Comparison of ENCODE assay signal across 15 cellular contexts in the genomic region with DNA sequence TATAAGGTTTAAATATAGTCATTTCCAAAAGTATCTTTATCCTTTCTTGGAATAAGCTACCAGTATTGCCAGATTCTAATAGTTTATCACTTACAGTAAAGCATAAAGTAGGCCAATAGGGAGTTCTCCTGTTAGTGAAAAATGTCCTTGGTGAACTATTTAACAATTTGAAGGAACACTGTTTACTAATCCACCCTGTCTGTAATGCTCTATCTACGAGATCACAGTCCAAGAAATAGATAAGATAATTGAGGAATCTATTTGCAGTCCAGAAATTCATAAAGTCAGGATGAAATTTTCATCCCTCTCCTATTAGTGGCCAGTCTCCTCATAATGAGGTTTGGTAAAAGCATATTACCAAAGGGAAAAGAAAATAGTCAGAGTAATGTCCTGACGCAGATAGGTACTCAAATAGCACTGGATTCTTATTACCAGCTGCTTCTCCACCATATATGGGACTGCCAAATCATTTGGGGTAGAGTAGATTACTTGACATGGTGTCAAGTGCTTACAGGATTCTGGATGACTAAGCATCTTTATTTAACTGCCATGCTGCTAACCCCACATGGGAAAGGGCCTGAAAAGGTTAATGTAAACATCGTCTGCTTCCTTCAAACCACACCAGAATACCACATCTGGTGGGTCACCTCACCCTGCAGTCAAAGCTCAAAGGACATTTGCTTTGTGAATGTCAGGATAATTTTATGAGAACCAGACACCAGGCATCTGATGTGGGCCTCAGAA.
DNase-seq lines count a peak whose midpoint lies in the region; ATAC-seq, FAIRE-seq and TF ChIP-seq lines count a peak whose summit lies in the region.
"Had no signal": no experiment of that assay in that cellular context is flagged by ENCODE, and none has a peak within 500 bp of the region (broad histone marks: within the 10 kb centered on the region; RNA-seq: fewer than 3 reads in every experiment).

No MANE protein-coding gene starts in this region.

- H3K79me1 ChIP-seq in H9 (ENCODE audit: insufficient read depth, low read depth, low read length, poor library complexity, severe bottlenecking) = no peaks in the 10 kb centered on the region

- no peak for TF ChIP-seq EP300 in A549 (IDR thresholded peaks at IDR 0.05)

- H3K9me3 Mint-ChIP-seq in H9 = no peaks in the 10 kb centered on the region
- no peaks in the 10 kb centered on the region for H3K9me3 Mint-ChIP-seq in activated CD8-positive, alpha-beta T cell treated with anti-CD3 and anti-CD28 coated beads, Interleukin-2, amount 10 ng/mL, durations not matched to agents 7 days and 5 days (ENCODE audit: insufficient read depth)
- H3K9me3 Mint-ChIP-seq in CD14-positive monocyte = peaks cover 0 to 6% (median 0%) of the 10 kb centered on the region in 7 donors
- H3K9me3 Mint-ChIP-seq: natural killer cell had no signal

- H3K27me3 ChIP-seq in H9 (ENCODE audit: insufficient read depth, low read length) = no peaks in the 10 kb centered on the region
- H3K27me3 ChIP-seq in PC-9 (ENCODE audit: insufficient read depth, low read depth) = no peaks in the 10 kb centered on the region
- H3K27me3 ChIP-seq: BLaER1 had no signal

- intact Hi-C loops in PC-9 (cut with micrococcal nuclease; ENCODE audit: unreplicated experiment) (no loop called here), CD14-positive monocyte (cut with micrococcal nuclease) (no loop called here)

- H3K14ac ChIP-seq in H9 (ENCODE audit: insufficient read depth, low read length) = no peak overlapping the region

- H3K36me3 Mint-ChIP-seq in H9 (ENCODE audit: insufficient read depth in 1 of 3, low read depth in 3 of 3) (no peaks in the 10 kb centered on the region), CD14-positive monocyte (no peaks in the 10 kb centered on the region)
- no peaks in the 10 kb centered on the region for H3K36me3 Mint-ChIP-seq in activated CD8-positive, alpha-beta T cell treated with anti-CD3 and anti-CD28 coated beads, Interleukin-2, amount 10 ng/mL, durations not matched to agents 7 days and 5 days (ENCODE audit: low read depth)
- H3K36me3 Mint-ChIP-seq: natural killer cell had no signal

- no peak for FAIRE-seq in A549 (lab: Jason Lieb, UNC)
- FAIRE-seq in GM12892 (lab: Jason Lieb, UNC) = no peak

- no peaks in the 10 kb centered on the region for H3K9me2 ChIP-seq in PC-9 (ENCODE audit: insufficient read depth)

- H3K27ac Mint-ChIP-seq in H9 = peak overlapping the region in 2 of 3 experiments; percentile 44 to 60; a peak in 3 of 7 replicates
- no peak overlapping the region for H3K27ac Mint-ChIP-seq in activated CD8-positive, alpha-beta T cell treated with anti-CD3 and anti-CD28 coated beads, Interleukin-2, amount 10 ng/mL, durations not matched to agents 7 days and 5 days
- no peak overlapping the region for H3K27ac Mint-ChIP-seq in CD14-positive monocyte
- H3K27ac Mint-ChIP-seq: activated naive CD4-positive, alpha-beta T cell treated with anti-CD3 and anti-CD28 coated beads for 36 hours; natural killer cell had no signal

- WGBS in A549 (ENCODE audit: missing lambda C conversion rate) = 59% methylated on average over 3 of the region's 3 CpGs
- no CpG with 5 or more reads among the region's 3 CpGs for WGBS in H9 (ENCODE audit: extremely low coverage, insufficient read length, low lambda C conversion rate)

- TF ChIP-seq CTCF in A549 (IDR thresholded peaks at IDR 0.05) (no peak), H9 (conservative IDR thresholded peaks at IDR 0.05) (no peak), PC-9 (conservative IDR thresholded peaks at IDR 0.05) (no peak), CD14-positive monocyte (IDR thresholded peaks at IDR 0.05) (no peak)

- DNase-seq in A549 (ENCODE audit: low read depth in 1 of 2, low spot score in 1 of 2) = peak in 1 of 2 experiments; percentile 23
- DNase-seq in H9 = no peak
- DNase-seq in PC-9 = no peak
- peak; percentile 87 for DNase-seq in fibroblast of peridontal ligament (ENCODE audit: extremely low read depth)
- DNase-seq in GM12892 (ENCODE audit: insufficient read length) = no peak
- no peak for DNase-seq in Kasumi-1 (lab: John Stamatoyannopoulos, UW)
- DNase-seq in activated CD8-positive, alpha-beta T cell treated with anti-CD3 and anti-CD28 coated beads, Interleukin-2, amount 10 ng/mL, durations not matched to agents 7 days and 5 days = no peak
- no peak for DNase-seq in CD14-positive monocyte (ENCODE audit: low spot score)
- DNase-seq: activated naive CD4-positive, alpha-beta T cell treated with anti-CD3 and anti-CD28 coated beads for 36 hours; effector CD8-positive, alpha-beta T cell; natural killer cell; stimulated activated CD4-positive, alpha-beta T cell treated with anti-CD3 and anti-CD28 coated beads, Interleukin-15, amount 100 ng/mL, for 24 hours; stimulated activated naive CD4-positive, alpha-beta T cell had no signal

- no peaks in the 10 kb centered on the region for H3K79me2 ChIP-seq in H9 (ENCODE audit: insufficient read depth, low read length)
- H3K79me2 ChIP-seq in PC-9 (ENCODE audit: low read depth) = no peaks in the 10 kb centered on the region

- H3K27me3 Mint-ChIP-seq in H9 (ENCODE audit: low read depth) (no peaks in the 10 kb centered on the region), CD14-positive monocyte (ENCODE audit: low read depth in 3 of 3) (no peaks in the 10 kb centered on the region)
- no peaks in the 10 kb centered on the region for H3K27me3 Mint-ChIP-seq in activated CD8-positive, alpha-beta T cell treated with anti-CD3 and anti-CD28 coated beads, Interleukin-2, amount 10 ng/mL, durations not matched to agents 7 days and 5 days (ENCODE audit: low read depth)

- no peak overlapping the region for H3K4me3 Mint-ChIP-seq in H9
- no peak overlapping the region for H3K4me3 Mint-ChIP-seq in activated CD8-positive, alpha-beta T cell treated with anti-CD3 and anti-CD28 coated beads, Interleukin-2, amount 10 ng/mL, durations not matched to agents 7 days and 5 days
- H3K4me3 Mint-ChIP-seq in CD14-positive monocyte = no peak overlapping the region
- H3K4me3 Mint-ChIP-seq: activated naive CD4-positive, alpha-beta T cell treated with anti-CD3 and anti-CD28 coated beads for 36 hours; natural killer cell had no signal

- no peak overlapping the region for H3K9ac ChIP-seq in H9 (ENCODE audit: extremely low read depth, insufficient read length, low read length)
- H3K9ac ChIP-seq: BLaER1 had no signal

- no peak overlapping the region for H3K23ac ChIP-seq in H9 (ENCODE audit: insufficient read length, low read depth, low read length)

- no peak overlapping the region for H4K5ac ChIP-seq in H9 (ENCODE audit: insufficient read length, low read depth, low read length)

- H3K4me3 ChIP-seq in A549 (no peak overlapping the region), PC-9 (no peak overlapping the region)
- H3K4me3 ChIP-seq: BLaER1 had no signal

- no peak overlapping the region for H2BK20ac ChIP-seq in H9 (ENCODE audit: low read depth, low read length, poor library complexity, severe bottlenecking)

- no peak overlapping the region for H4K8ac ChIP-seq in H9 (replicated peaks; ENCODE audit: insufficient read length, low read depth, low read length)

- TF ChIP-seq RAD21 in A549 (conservative IDR thresholded peaks at IDR 0.05 in 1 of 2, IDR thresholded peaks at IDR 0.05 in 1 of 2) = no peak

- no peak overlapping the region for H2BK15ac ChIP-seq in H9 (ENCODE audit: low read depth, low read length)

- peaks cover 8% of the 10 kb centered on the region; the same call in 1 of the 3 replicates for H3K4me1 ChIP-seq in A549
- H3K4me1 ChIP-seq in H9 (ENCODE audit: insufficient read depth, low read length) = peaks cover 3% of the 10 kb centered on the region; the same call in 1 of the 2 replicates
- H3K4me1 ChIP-seq in PC-9 (replicated peaks; ENCODE audit: insufficient read depth) = no peaks in the 10 kb centered on the region
- H3K4me1 ChIP-seq: BLaER1 had no signal

- no peak for ATAC-seq in A549
- ATAC-seq in activated CD8-positive, alpha-beta T cell treated with anti-CD3 and anti-CD28 coated beads, Interleukin-2, amount 10 ng/mL, durations not matched to agents 7 days and 5 days = no peak
- ATAC-seq: activated CD4-positive, CD25-positive, alpha-beta regulatory T cell treated with anti-CD3 and anti-CD28 coated beads, Interleukin-2, amount 50 U/mL, for 24 hours; natural killer cell had no signal

- H3K18ac ChIP-seq in H9 (ENCODE audit: insufficient read length, low read depth, low read length) = no peak overlapping the region

- TF ChIP-seq POLR2A in A549 (IDR thresholded peaks at IDR 0.05; ENCODE audit: low read length) (no peak), GM12892 (IDR thresholded peaks at IDR 0.05; ENCODE audit: low read depth, low read length) (no peak)

- CTCF ChIA-PET in A549 (lab: Yijun Ruan, JAX) = interaction anchor here (1.3 to 1.5 kb wide), 2 partner anchors 9 to 13 kb away, joined by 3 to 4 read pairs; no protein-coding TSS in a partner anchor
- CTCF ChIA-PET in PC-9 (lab: Charles Lee) = no interaction called here
- CTCF ChIA-PET in activated CD8-positive, alpha-beta T cell treated with anti-CD3 and anti-CD28 coated beads, Interleukin-2, amount 10 ng/mL, durations not matched to agents 7 days and 5 days (lab: Charles Lee) = no interaction called here

- H3K4ac ChIP-seq in H9 (ENCODE audit: low read depth, low read length) = no peak overlapping the region

- H3K56ac ChIP-seq in H9 (ENCODE audit: insufficient read length, low read depth, low read length) = no peak overlapping the region

- no peak overlapping the region for H4K91ac ChIP-seq in H9 (ENCODE audit: insufficient read length, low read depth, low read length)

- H3K4me1 Mint-ChIP-seq in H9 = peaks cover 2 to 8% of the 10 kb centered on the region in 2 experiments; a peak in 2 of 4 replicates
- H3K4me1 Mint-ChIP-seq in activated CD8-positive, alpha-beta T cell treated with anti-CD3 and anti-CD28 coated beads, Interleukin-2, amount 10 ng/mL, durations not matched to agents 7 days and 5 days (ENCODE audit: low read depth) = peaks cover 6% of the 10 kb centered on the region
- peaks cover 6% of the 10 kb centered on the region for H3K4me1 Mint-ChIP-seq in CD14-positive monocyte

- POLR2A ChIA-PET in A549 (lab: Yijun Ruan, JAX) = no interaction called here
- POLR2A ChIA-PET in PC-9 (lab: Charles Lee; ENCODE audit: unreplicated experiment) = no interaction called here
- POLR2A ChIA-PET in activated CD8-positive, alpha-beta T cell treated with anti-CD3 and anti-CD28 coated beads, Interleukin-2, amount 10 ng/mL, durations not matched to agents 7 days and 5 days (lab: Charles Lee) = no interaction called here

- no peak overlapping the region for H2AK5ac ChIP-seq in H9 (ENCODE audit: insufficient read length, low read length)

- no peaks in the 10 kb centered on the region for H3K36me3 ChIP-seq in PC-9 (ENCODE audit: low read depth)
- H3K36me3 ChIP-seq: BLaER1 had no signal

- BruUV-seq in PC-9 (replicated peaks; lab: Mats Ljungman, UMichigan) = no TSS peak

- H2BK120ac ChIP-seq in H9 (ENCODE audit: low read depth, low read length, poor library complexity, severe bottlenecking) = no peak overlapping the region

- H2BK12ac ChIP-seq in H9 (ENCODE audit: insufficient read length, low read depth, low read length) = no peak overlapping the region

- H3K23me2 ChIP-seq in H9 (ENCODE audit: insufficient read length, low read depth, low read length, poor library complexity, severe bottlenecking) = no peaks in the 10 kb centered on the region

- H3K9me3 ChIP-seq in A549 = no peaks in the 10 kb centered on the region
- H3K9me3 ChIP-seq in H9 (ENCODE audit: control insufficient read depth, low read depth, low read length) = no peaks in the 10 kb centered on the region
- no peaks in the 10 kb centered on the region; the same call in 1 of the 2 replicates for H3K9me3 ChIP-seq in PC-9 (ENCODE audit: insufficient read depth, low read depth)
- H3K9me3 ChIP-seq: BLaER1 had no signal

- no peak overlapping the region for H2BK5ac ChIP-seq in H9 (ENCODE audit: insufficient read length, low read length)

- no peaks in the 10 kb centered on the region for H3F3A ChIP-seq in PC-9 (ENCODE audit: insufficient read depth, low read depth)

- H2AFZ ChIP-seq in H9 (ENCODE audit: low read length) (no peak overlapping the region), PC-9 (0 out of 2 replicates have a peak overlapping the region, but pooled peaks have one; percentile 5)

- no peaks in the 10 kb centered on the region for H4K20me1 ChIP-seq in H9 (ENCODE audit: control insufficient read depth, insufficient read depth, insufficient read length)
- H4K20me1 ChIP-seq in PC-9 (ENCODE audit: insufficient read depth) = no peaks in the 10 kb centered on the region
- H4K20me1 ChIP-seq: BLaER1 had no signal

- 0 out of 6 replicates have a peak overlapping the region, but pooled peaks of 1 of the 2 experiments have one; percentile 21 for H3K27ac ChIP-seq in A549
- no peak overlapping the region for H3K27ac ChIP-seq in H9 (ENCODE audit: insufficient read length, low read depth, low read length)
- H3K27ac ChIP-seq in PC-9 = no peak overlapping the region
- H3K27ac ChIP-seq: BLaER1 had no signal

- H3K4me2 ChIP-seq in A549 = no peak overlapping the region
- no peak overlapping the region for H3K4me2 ChIP-seq in H9 (ENCODE audit: insufficient read depth, insufficient read length, low read length)
- H3K4me2 ChIP-seq in PC-9 = no peak overlapping the region
- H3K4me2 ChIP-seq: BLaER1 had no signal

- H3T11ph ChIP-seq in H9 (ENCODE audit: low read length) = no peak overlapping the region

Comparison
In these comparisons a context has a peak if more than half of its experiments do, and no peak if none do; other contexts are left out.
1. H3K27ac Mint-ChIP-seq: peak in H9 (2 of 3); none in activated CD8-positive, alpha-beta T cell treated with anti-CD3 and anti-CD28 coated beads, Interleukin-2, amount 10 ng/mL, durations not matched to agents 7 days and 5 days (single experiment) and CD14-positive monocyte (0 of 7).